In the genomic region with DNA sequence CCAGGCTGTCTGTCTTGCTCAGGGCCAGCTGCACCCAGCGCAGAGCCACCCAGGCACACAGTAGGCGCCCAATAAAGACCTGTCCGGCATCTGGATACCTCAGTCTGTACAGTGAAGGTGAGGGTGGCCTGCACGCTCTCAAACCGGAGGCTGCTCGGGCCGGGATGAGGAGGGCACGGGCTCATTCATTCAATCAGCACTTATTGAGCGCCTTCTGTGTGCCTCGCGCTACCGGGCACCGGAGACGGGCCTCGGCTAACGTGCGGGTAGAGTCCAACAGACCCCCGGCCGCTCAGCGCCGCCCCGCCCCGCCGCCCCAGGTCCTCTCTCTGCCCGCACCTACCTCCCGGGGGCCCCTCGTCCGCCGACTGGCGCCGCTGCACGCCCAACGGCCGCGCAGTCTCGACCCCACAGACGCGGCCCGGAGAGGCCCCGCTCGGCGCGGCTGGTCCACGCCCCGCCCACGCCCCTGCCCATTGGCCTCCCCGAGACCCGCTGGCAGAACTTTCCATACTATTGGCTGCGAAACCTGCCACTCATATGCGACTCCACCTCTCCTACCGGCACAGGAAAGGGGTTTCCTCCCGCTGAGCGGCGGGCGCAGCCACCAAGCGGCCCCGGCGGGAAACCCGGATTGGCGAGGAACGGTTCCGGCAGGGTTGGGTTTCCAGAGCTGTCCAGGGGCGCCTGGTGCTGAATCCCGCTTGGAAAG, we compare ENCODE assay signal across 1 cellular context.
TF ChIP-seq lines count a peak whose summit lies in the region.

A gene with protein sequence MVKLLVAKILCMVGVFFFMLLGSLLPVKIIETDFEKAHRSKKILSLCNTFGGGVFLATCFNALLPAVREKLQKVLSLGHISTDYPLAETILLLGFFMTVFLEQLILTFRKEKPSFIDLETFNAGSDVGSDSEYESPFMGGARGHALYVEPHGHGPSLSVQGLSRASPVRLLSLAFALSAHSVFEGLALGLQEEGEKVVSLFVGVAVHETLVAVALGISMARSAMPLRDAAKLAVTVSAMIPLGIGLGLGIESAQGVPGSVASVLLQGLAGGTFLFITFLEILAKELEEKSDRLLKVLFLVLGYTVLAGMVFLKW (minus strand): TSS at position 416 of the 712 bp plus-strand sequence. CDS start 2,760 bp downstream, outside the sequence.

TF ChIP-seq in K562, 482 proteins besides CTCF, POLR2A, EP300 and RAD21 (continued from another document and continues in another):
- TF ChIP-seq, protein P1, sequence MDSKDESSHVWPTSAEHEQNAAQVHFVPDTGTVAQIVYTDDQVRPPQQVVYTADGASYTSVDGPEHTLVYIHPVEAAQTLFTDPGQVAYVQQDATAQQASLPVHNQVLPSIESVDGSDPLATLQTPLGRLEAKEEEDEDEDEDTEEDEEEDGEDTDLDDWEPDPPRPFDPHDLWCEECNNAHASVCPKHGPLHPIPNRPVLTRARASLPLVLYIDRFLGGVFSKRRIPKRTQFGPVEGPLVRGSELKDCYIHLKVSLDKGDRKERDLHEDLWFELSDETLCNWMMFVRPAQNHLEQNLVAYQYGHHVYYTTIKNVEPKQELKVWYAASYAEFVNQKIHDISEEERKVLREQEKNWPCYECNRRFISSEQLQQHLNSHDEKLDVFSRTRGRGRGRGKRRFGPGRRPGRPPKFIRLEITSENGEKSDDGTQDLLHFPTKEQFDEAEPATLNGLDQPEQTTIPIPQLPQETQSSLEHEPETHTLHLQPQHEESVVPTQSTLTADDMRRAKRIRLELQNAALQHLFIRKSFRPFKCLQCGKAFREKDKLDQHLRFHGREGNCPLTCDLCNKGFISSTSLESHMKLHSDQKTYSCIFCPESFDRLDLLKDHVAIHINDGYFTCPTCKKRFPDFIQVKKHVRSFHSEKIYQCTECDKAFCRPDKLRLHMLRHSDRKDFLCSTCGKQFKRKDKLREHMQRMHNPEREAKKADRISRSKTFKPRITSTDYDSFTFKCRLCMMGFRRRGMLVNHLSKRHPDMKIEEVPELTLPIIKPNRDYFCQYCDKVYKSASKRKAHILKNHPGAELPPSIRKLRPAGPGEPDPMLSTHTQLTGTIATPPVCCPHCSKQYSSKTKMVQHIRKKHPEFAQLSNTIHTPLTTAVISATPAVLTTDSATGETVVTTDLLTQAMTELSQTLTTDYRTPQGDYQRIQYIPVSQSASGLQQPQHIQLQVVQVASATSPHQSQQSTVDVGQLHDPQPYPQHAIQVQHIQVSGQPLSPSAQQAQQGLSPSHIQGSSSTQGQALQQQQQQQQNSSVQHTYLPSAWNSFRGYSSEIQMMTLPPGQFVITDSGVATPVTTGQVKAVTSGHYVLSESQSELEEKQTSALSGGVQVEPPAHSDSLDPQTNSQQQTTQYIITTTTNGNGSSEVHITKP (IDR thresholded peaks at IDR 0.05; ENCODE audit: partially characterized antibody): no peak
- TF ChIP-seq, protein P2, sequence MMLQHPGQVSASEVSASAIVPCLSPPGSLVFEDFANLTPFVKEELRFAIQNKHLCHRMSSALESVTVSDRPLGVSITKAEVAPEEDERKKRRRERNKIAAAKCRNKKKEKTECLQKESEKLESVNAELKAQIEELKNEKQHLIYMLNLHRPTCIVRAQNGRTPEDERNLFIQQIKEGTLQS (IDR thresholded peaks at IDR 0.05): no peak
- TF ChIP-seq, protein P2 (CRISPR knock-in tag; conservative IDR thresholded peaks at IDR 0.05): peak; percentile 61; the same call in 1 of the 2 replicates
- TF ChIP-seq BMI1 (IDR thresholded peaks at IDR 0.05; ENCODE audit: low read length) (no peak), HMGN3 (IDR thresholded peaks at IDR 0.05; ENCODE audit: borderline replicate concordance, extremely low read depth, insufficient read length, low read depth, low read length) (peak; percentile 49), ZEB2 (IDR thresholded peaks at IDR 0.05) (peak; percentile 97), ILK (tag; IDR thresholded peaks at IDR 0.05; ENCODE audit: borderline replicate concordance, low read depth) (no peak), CHD2 (IDR thresholded peaks at IDR 0.05; ENCODE audit: low read depth, low read length) (peak; percentile 85), BRD9 (IDR thresholded peaks at IDR 0.05; ENCODE audit: low read depth, partially characterized antibody) (no peak), JUNB (CRISPR knock-in tag; conservative IDR thresholded peaks at IDR 0.05) (no peak), BRCA1 (IDR thresholded peaks at IDR 0.05) (no peak), BRCA1 (CRISPR knock-in tag; IDR thresholded peaks at IDR 0.05) (no peak), YBX1 (IDR thresholded peaks at IDR 0.05) (no peak), ZNF311 (CRISPR knock-in tag; IDR thresholded peaks at IDR 0.05) (peak; percentile 77; the same call in 1 of the 2 replicates), NELFE (IDR thresholded peaks at IDR 0.05; ENCODE audit: insufficient read depth, insufficient read length) (no peak), ZNF408 (CRISPR knock-in tag; IDR thresholded peaks at IDR 0.05; ENCODE audit: low read depth) (no peak), GTF2A2 (tag; IDR thresholded peaks at IDR 0.05) (no peak), NCOA4 (IDR thresholded peaks at IDR 0.05; ENCODE audit: partially characterized antibody) (no peak), HIVEP1 (CRISPR knock-in tag; IDR thresholded peaks at IDR 0.05) (0 out of 2 replicates have a peak, but pooled peaks have one; percentile 48), MBD1 (CRISPR knock-in tag; IDR thresholded peaks at IDR 0.05) (no peak), CEBPG (CRISPR knock-in tag; IDR thresholded peaks at IDR 0.05) (peak; percentile 40; the same call in 1 of the 2 replicates), CEBPG (tag; conservative IDR thresholded peaks at IDR 0.05 in 1 of 2, IDR thresholded peaks at IDR 0.05 in 1 of 2) (no peak), MAZ (CRISPR knock-in tag; conservative IDR thresholded peaks at IDR 0.05 in 1 of 2, IDR thresholded peaks at IDR 0.05 in 1 of 2) (peak; percentile 77 to 97), FOS (IDR thresholded peaks at IDR 0.05; ENCODE audit: extremely low read depth, insufficient read length) (peak; percentile 93), PTRF (tag; IDR thresholded peaks at IDR 0.05) (no peak), CHD1 (IDR thresholded peaks at IDR 0.05; ENCODE audit: low read length) (peak; percentile 46)
- TF ChIP-seq, protein P3, sequence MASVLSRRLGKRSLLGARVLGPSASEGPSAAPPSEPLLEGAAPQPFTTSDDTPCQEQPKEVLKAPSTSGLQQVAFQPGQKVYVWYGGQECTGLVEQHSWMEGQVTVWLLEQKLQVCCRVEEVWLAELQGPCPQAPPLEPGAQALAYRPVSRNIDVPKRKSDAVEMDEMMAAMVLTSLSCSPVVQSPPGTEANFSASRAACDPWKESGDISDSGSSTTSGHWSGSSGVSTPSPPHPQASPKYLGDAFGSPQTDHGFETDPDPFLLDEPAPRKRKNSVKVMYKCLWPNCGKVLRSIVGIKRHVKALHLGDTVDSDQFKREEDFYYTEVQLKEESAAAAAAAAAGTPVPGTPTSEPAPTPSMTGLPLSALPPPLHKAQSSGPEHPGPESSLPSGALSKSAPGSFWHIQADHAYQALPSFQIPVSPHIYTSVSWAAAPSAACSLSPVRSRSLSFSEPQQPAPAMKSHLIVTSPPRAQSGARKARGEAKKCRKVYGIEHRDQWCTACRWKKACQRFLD (CRISPR knock-in tag; IDR thresholded peaks at IDR 0.05): peak; percentile 99
- TF ChIP-seq, protein P4, sequence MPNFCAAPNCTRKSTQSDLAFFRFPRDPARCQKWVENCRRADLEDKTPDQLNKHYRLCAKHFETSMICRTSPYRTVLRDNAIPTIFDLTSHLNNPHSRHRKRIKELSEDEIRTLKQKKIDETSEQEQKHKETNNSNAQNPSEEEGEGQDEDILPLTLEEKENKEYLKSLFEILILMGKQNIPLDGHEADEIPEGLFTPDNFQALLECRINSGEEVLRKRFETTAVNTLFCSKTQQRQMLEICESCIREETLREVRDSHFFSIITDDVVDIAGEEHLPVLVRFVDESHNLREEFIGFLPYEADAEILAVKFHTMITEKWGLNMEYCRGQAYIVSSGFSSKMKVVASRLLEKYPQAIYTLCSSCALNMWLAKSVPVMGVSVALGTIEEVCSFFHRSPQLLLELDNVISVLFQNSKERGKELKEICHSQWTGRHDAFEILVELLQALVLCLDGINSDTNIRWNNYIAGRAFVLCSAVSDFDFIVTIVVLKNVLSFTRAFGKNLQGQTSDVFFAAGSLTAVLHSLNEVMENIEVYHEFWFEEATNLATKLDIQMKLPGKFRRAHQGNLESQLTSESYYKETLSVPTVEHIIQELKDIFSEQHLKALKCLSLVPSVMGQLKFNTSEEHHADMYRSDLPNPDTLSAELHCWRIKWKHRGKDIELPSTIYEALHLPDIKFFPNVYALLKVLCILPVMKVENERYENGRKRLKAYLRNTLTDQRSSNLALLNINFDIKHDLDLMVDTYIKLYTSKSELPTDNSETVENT (CRISPR knock-in tag; IDR thresholded peaks at IDR 0.05): no peak
- TF ChIP-seq, protein P5, sequence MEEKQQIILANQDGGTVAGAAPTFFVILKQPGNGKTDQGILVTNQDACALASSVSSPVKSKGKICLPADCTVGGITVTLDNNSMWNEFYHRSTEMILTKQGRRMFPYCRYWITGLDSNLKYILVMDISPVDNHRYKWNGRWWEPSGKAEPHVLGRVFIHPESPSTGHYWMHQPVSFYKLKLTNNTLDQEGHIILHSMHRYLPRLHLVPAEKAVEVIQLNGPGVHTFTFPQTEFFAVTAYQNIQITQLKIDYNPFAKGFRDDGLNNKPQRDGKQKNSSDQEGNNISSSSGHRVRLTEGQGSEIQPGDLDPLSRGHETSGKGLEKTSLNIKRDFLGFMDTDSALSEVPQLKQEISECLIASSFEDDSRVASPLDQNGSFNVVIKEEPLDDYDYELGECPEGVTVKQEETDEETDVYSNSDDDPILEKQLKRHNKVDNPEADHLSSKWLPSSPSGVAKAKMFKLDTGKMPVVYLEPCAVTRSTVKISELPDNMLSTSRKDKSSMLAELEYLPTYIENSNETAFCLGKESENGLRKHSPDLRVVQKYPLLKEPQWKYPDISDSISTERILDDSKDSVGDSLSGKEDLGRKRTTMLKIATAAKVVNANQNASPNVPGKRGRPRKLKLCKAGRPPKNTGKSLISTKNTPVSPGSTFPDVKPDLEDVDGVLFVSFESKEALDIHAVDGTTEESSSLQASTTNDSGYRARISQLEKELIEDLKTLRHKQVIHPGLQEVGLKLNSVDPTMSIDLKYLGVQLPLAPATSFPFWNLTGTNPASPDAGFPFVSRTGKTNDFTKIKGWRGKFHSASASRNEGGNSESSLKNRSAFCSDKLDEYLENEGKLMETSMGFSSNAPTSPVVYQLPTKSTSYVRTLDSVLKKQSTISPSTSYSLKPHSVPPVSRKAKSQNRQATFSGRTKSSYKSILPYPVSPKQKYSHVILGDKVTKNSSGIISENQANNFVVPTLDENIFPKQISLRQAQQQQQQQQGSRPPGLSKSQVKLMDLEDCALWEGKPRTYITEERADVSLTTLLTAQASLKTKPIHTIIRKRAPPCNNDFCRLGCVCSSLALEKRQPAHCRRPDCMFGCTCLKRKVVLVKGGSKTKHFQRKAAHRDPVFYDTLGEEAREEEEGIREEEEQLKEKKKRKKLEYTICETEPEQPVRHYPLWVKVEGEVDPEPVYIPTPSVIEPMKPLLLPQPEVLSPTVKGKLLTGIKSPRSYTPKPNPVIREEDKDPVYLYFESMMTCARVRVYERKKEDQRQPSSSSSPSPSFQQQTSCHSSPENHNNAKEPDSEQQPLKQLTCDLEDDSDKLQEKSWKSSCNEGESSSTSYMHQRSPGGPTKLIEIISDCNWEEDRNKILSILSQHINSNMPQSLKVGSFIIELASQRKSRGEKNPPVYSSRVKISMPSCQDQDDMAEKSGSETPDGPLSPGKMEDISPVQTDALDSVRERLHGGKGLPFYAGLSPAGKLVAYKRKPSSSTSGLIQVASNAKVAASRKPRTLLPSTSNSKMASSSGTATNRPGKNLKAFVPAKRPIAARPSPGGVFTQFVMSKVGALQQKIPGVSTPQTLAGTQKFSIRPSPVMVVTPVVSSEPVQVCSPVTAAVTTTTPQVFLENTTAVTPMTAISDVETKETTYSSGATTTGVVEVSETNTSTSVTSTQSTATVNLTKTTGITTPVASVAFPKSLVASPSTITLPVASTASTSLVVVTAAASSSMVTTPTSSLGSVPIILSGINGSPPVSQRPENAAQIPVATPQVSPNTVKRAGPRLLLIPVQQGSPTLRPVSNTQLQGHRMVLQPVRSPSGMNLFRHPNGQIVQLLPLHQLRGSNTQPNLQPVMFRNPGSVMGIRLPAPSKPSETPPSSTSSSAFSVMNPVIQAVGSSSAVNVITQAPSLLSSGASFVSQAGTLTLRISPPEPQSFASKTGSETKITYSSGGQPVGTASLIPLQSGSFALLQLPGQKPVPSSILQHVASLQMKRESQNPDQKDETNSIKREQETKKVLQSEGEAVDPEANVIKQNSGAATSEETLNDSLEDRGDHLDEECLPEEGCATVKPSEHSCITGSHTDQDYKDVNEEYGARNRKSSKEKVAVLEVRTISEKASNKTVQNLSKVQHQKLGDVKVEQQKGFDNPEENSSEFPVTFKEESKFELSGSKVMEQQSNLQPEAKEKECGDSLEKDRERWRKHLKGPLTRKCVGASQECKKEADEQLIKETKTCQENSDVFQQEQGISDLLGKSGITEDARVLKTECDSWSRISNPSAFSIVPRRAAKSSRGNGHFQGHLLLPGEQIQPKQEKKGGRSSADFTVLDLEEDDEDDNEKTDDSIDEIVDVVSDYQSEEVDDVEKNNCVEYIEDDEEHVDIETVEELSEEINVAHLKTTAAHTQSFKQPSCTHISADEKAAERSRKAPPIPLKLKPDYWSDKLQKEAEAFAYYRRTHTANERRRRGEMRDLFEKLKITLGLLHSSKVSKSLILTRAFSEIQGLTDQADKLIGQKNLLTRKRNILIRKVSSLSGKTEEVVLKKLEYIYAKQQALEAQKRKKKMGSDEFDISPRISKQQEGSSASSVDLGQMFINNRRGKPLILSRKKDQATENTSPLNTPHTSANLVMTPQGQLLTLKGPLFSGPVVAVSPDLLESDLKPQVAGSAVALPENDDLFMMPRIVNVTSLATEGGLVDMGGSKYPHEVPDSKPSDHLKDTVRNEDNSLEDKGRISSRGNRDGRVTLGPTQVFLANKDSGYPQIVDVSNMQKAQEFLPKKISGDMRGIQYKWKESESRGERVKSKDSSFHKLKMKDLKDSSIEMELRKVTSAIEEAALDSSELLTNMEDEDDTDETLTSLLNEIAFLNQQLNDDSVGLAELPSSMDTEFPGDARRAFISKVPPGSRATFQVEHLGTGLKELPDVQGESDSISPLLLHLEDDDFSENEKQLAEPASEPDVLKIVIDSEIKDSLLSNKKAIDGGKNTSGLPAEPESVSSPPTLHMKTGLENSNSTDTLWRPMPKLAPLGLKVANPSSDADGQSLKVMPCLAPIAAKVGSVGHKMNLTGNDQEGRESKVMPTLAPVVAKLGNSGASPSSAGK (IDR thresholded peaks at IDR 0.05): no peak
